8 cellular contexts compared by ENCODE assay signal in genomic region chrX:81121513-81122363, GRCh38.
DNase-seq lines count a peak whose midpoint lies in the region; ATAC-seq and FAIRE-seq lines count a peak whose summit lies in the region.

No MANE protein-coding gene starts in this region.

- DNase-seq in NCI-H2171 treated with DMSO at 0.1 percent for 48 hours (lab: John Stamatoyannopoulos, UW) (peak; percentile 23), NCI-H2171 (lab: John Stamatoyannopoulos, UW) (no peak), NCI-H460 (ENCODE audit: extremely low read depth, low read depth) (peak; percentile 95), kidney glomerular epithelial cell (lab: John Stamatoyannopoulos, UW) (peak; percentile 80)
- DNase-seq in activated CD4-positive, alpha-beta T cell treated with anti-CD3 and anti-CD28 coated beads for 24 hours (ENCODE audit: low read depth in 2 of 2) = peak; percentile 71 to 79
- peak; percentile 87 for DNase-seq in stimulated activated CD4-positive, alpha-beta T cell treated with anti-CD3 and anti-CD28 coated beads, Interleukin-15, amount 100 ng/mL, for 24 hours

- ATAC-seq in HG03039 (IDR thresholded peaks at IDR 0.05; ENCODE audit: unreplicated experiment) = peak; percentile 99

- FAIRE-seq in colon (lab: Jason Lieb, UNC) = peak; percentile 96
